In the genomic region with DNA sequence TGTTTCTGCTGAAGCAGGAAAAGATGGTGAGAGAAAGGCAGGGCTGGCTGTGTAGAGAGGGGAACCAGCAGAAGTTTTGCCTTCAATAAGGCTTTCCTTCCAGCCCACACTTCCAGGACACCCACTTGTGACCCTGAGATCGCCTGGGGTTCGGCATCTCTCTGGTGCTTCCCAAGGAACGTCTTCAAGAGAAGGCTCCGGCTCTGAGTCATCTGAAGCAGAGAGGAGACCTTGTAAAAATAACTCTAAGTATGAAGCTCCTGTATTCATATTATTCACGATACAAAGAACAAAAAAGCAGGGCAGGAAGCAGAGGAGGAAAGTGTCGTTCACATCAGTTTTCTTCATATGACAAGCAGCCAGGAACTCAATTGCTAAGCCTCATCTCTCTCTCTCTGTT, we compare ENCODE assay signal across 10 cellular contexts.
A peak's percentile ranks its signal among the peaks of the same experiment; 100 is the strongest.
DNase-seq lines count a peak whose midpoint lies in the region; ATAC-seq and TF ChIP-seq lines count a peak whose summit lies in the region.
"Had no signal": no experiment of that assay in that cellular context is flagged by ENCODE, and none has a peak within 500 bp of the region (broad histone marks: within the 10 kb centered on the region; RNA-seq: fewer than 3 reads in every experiment).

No MANE protein-coding gene starts in this region.

- no peak overlapping the region for H3K4me3 Mint-ChIP-seq in activated CD4-positive, alpha-beta T cell treated with anti-CD3 and anti-CD28 coated beads, Interleukin-2, amount 10 ng/mL, durations not matched to agents 7 days and 5 days

- H3K27ac ChIP-seq in SK-N-SH (ENCODE audit: low read depth in 2 of 2, low read length in 1 of 2) (peak overlapping the region in 1 of 2 experiments; percentile 97; a peak in 2 of 4 replicates), ascending aorta (peak overlapping the region in 1 of 2 donors; percentile 8)
- H3K27ac ChIP-seq: thyroid gland had no signal

- no peaks in the 10 kb centered on the region for H3K27me3 Mint-ChIP-seq in activated CD4-positive, alpha-beta T cell treated with anti-CD3 and anti-CD28 coated beads, Interleukin-2, amount 10 ng/mL, durations not matched to agents 7 days and 5 days

- H3K27ac Mint-ChIP-seq in activated CD4-positive, alpha-beta T cell treated with anti-CD3 and anti-CD28 coated beads, Interleukin-2, amount 10 ng/mL, durations not matched to agents 7 days and 5 days, result peak overlapping the region; percentile 7

- H3K9me3 ChIP-seq in SK-N-SH (no peaks in the 10 kb centered on the region), ascending aorta (no peaks in the 10 kb centered on the region)
- H3K9me3 ChIP-seq: thyroid gland had no signal

- peaks cover 14% of the 10 kb centered on the region for H3F3A ChIP-seq in SK-N-SH (replicated peaks; ENCODE audit: insufficient read depth)

- no peaks in the 10 kb centered on the region for H4K20me1 ChIP-seq in SK-N-SH (ENCODE audit: insufficient read depth)

- H3K36me3 ChIP-seq in SK-N-SH (replicated peaks in 1 of 2; ENCODE audit: control insufficient read depth in 1 of 2, insufficient read depth in 2 of 2, low read length in 1 of 2) (peaks cover 0 to 6% of the 10 kb centered on the region in 2 experiments), ascending aorta (no peaks in the 10 kb centered on the region)
- H3K36me3 ChIP-seq: thyroid gland had no signal

- TF ChIP-seq CTCF in SK-N-SH (IDR thresholded peaks at IDR 0.05), result no peak
- TF ChIP-seq CTCF in fibroblast of pulmonary artery (IDR thresholded peaks at IDR 0.05; ENCODE audit: low read length, missing control alignments), result no peak
- no peak for TF ChIP-seq CTCF in ascending aorta (IDR thresholded peaks at IDR 0.05)

- H3K79me2 ChIP-seq in SK-N-SH (ENCODE audit: insufficient read depth), result peaks cover 6% of the 10 kb centered on the region

- intact Hi-C loops in ascending aorta (cut with DNase I), result no loop called here

- POLR2A ChIA-PET in activated CD4-positive, alpha-beta T cell treated with anti-CD3 and anti-CD28 coated beads, Interleukin-2, amount 10 ng/mL, durations not matched to agents 7 days and 5 days (lab: Charles Lee), result no interaction called here
- POLR2A ChIA-PET in SK-N-SH (lab: Yijun Ruan, JAX), result no interaction called here

- no peak for DNase-seq in activated CD4-positive, alpha-beta T cell treated with anti-CD3 and anti-CD28 coated beads, Interleukin-2, amount 10 ng/mL, durations not matched to agents 7 days and 5 days
- no peak for DNase-seq in activated CD4-positive, alpha-beta T cell treated with anti-CD3 and anti-CD28 coated beads for 48 hours
- DNase-seq in SK-N-SH (no peak), fibroblast of pulmonary artery (ENCODE audit: low read depth) (peak; percentile 45), smooth muscle cell of the brain vasculature (ENCODE audit: low read depth, low spot score) (peak; percentile 56), ascending aorta (ENCODE audit: low spot score in 2 of 2) (no peak)
- DNase-seq: KBM-7, thyroid gland had no signal

- no peaks in the 10 kb centered on the region for H3K9me3 Mint-ChIP-seq in activated CD4-positive, alpha-beta T cell treated with anti-CD3 and anti-CD28 coated beads, Interleukin-2, amount 10 ng/mL, durations not matched to agents 7 days and 5 days

- H3K4me2 ChIP-seq in SK-N-SH, result peak overlapping the region; percentile 36; the same call in 1 of the 2 replicates

- H3K4me1 Mint-ChIP-seq in activated CD4-positive, alpha-beta T cell treated with anti-CD3 and anti-CD28 coated beads, Interleukin-2, amount 10 ng/mL, durations not matched to agents 7 days and 5 days, result peaks cover 30% of the 10 kb centered on the region

- no peak overlapping the region for H2AFZ ChIP-seq in SK-N-SH (ENCODE audit: low read depth)

- 57% methylated on average over 6 of the region's 6 CpGs for WGBS in SK-N-SH (ENCODE audit: low lambda C conversion rate)

- H3K9me2 ChIP-seq in SK-N-SH, result no peaks in the 10 kb centered on the region

- H3K36me3 Mint-ChIP-seq in activated CD4-positive, alpha-beta T cell treated with anti-CD3 and anti-CD28 coated beads, Interleukin-2, amount 10 ng/mL, durations not matched to agents 7 days and 5 days (ENCODE audit: low read depth), result peaks cover 9% of the 10 kb centered on the region

- H3K27me3 ChIP-seq in SK-N-SH (ENCODE audit: insufficient read depth) (no peaks in the 10 kb centered on the region), ascending aorta (no peaks in the 10 kb centered on the region)
- H3K27me3 ChIP-seq: thyroid gland had no signal

- H3K4me1 ChIP-seq in SK-N-SH (ENCODE audit: control insufficient read depth in 1 of 2, insufficient read depth in 2 of 2, low read depth in 1 of 2, low read length in 1 of 2) (peaks cover 0 to 26% of the 10 kb centered on the region in 2 experiments; a peak in 3 of 4 replicates), ascending aorta (peaks cover 0 to 14% of the 10 kb centered on the region in 2 donors)

- CTCF ChIA-PET in activated CD4-positive, alpha-beta T cell treated with anti-CD3 and anti-CD28 coated beads, Interleukin-2, amount 10 ng/mL, durations not matched to agents 7 days and 5 days (lab: Charles Lee), result interaction anchor here (1.3 kb wide), 1 partner anchor 24 kb away, joined by 3 read pairs; no protein-coding TSS in a partner anchor
- CTCF ChIA-PET in SK-N-SH (lab: Yijun Ruan, JAX), result interaction anchor here (4.4 kb wide), 1 partner anchor 235 kb away, joined by 21 read pairs; no protein-coding TSS in a partner anchor

- no peak for ATAC-seq in GM21529 (IDR thresholded peaks at IDR 0.05; ENCODE audit: unreplicated experiment)
- ATAC-seq in HG03097 (IDR thresholded peaks at IDR 0.05; ENCODE audit: low FRiP score, unreplicated experiment), result no peak

- TF ChIP-seq EP300 in SK-N-SH (IDR thresholded peaks at IDR 0.05; ENCODE audit: borderline replicate concordance in 1 of 2, low read depth in 1 of 2, low read length in 1 of 2), result no peak

- H3K4me3 ChIP-seq in SK-N-SH (ENCODE audit: low read depth in 2 of 2, low read length in 1 of 2) (no peak overlapping the region), fibroblast of pulmonary artery (replicated peaks; ENCODE audit: low read depth, low read length) (no peak overlapping the region), ascending aorta (no peak overlapping the region)
- H3K4me3 ChIP-seq: thyroid gland had no signal

- no peak overlapping the region for H3K9ac ChIP-seq in SK-N-SH

- TF ChIP-seq RAD21 in SK-N-SH (IDR thresholded peaks at IDR 0.05; ENCODE audit: low read length), result no peak

TF ChIP-seq in SK-N-SH, 30 proteins besides CTCF, POLR2A, EP300 and RAD21:
- TF ChIP-seq YY1 (IDR thresholded peaks at IDR 0.05; ENCODE audit: low read depth) (no peak), GABPA (IDR thresholded peaks at IDR 0.05; ENCODE audit: low read depth) (no peak), TEAD4 (IDR thresholded peaks at IDR 0.05; ENCODE audit: borderline replicate concordance, insufficient read depth) (no peak), USF1 (IDR thresholded peaks at IDR 0.05; ENCODE audit: borderline replicate concordance, low read depth) (no peak), FOSL2 (IDR thresholded peaks at IDR 0.05; ENCODE audit: borderline replicate concordance, low read depth) (peak; percentile 41; the same call in 1 of the 2 replicates), USF2 (IDR thresholded peaks at IDR 0.05; ENCODE audit: borderline replicate concordance, low read depth, low read length) (no peak), ELF1 (IDR thresholded peaks at IDR 0.05) (no peak)

Comparison
In these comparisons a context has a peak if more than half of its experiments do, and no peak if none do; other contexts are left out.
1. DNase-seq: peak in fibroblast of pulmonary artery (single experiment) and smooth muscle cell of the brain vasculature (single experiment); none in activated CD4-positive, alpha-beta T cell treated with anti-CD3 and anti-CD28 coated beads, Interleukin-2, amount 10 ng/mL, durations not matched to agents 7 days and 5 days (single experiment), activated CD4-positive, alpha-beta T cell treated with anti-CD3 and anti-CD28 coated beads for 48 hours (single experiment), SK-N-SH (single experiment) and ascending aorta (0 of 2).